12 cellular contexts compared by ENCODE assay signal in the genomic region with DNA sequence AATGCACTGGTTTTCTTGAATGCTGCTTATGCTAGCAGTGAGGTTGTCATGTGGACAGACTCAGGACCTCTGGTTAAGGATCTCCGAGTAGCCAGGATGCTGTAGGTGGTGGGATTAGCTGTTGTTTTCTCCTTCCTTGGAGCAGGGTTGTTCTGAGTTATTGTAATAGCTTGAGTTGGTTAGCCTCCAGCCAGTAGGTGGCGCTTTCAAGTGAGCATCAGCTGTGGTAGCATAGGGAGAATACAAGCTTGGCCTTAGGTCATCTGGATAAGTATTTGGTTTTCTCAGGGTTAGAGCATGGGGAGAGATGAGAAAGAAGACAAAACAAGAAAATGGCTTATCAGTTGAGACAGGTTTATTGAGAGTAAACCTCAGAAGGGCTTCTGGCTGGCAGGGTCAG.
A peak's percentile ranks its signal among the peaks of the same experiment; 100 is the strongest.
DNase-seq lines count a peak whose midpoint lies in the region; ATAC-seq and TF ChIP-seq lines count a peak whose summit lies in the region.
"Had no signal": no experiment of that assay in that cellular context is flagged by ENCODE, and none has a peak within 500 bp of the region (broad histone marks: within the 10 kb centered on the region; RNA-seq: fewer than 3 reads in every experiment).

No MANE protein-coding gene starts in this region.

- peak; percentile 81 for TF ChIP-seq CTCF in DOHH2 (IDR thresholded peaks at IDR 0.05; ENCODE audit: low read depth, low read length, poor library complexity, severe bottlenecking)
- peak; percentile 19; the same call in 1 of the 2 replicates for TF ChIP-seq CTCF in GM12874 (IDR thresholded peaks at IDR 0.05; ENCODE audit: insufficient read depth, low read depth, low read length)
- peak; percentile 20 for TF ChIP-seq CTCF in astrocyte of the spinal cord (IDR thresholded peaks at IDR 0.05; ENCODE audit: low read depth, low read length)
- no peak for TF ChIP-seq CTCF in RWPE1 (conservative IDR thresholded peaks at IDR 0.05; ENCODE audit: low read depth)

- H3K4me3 ChIP-seq in DOHH2 (ENCODE audit: low read length) = no peak overlapping the region
- no peak overlapping the region for H3K4me3 ChIP-seq in astrocyte of the spinal cord (ENCODE audit: low read depth, low read length)
- H3K4me3 ChIP-seq: ascending aorta, SK-N-MC had no signal

- H4K20me1 ChIP-seq in DOHH2 (ENCODE audit: control insufficient read depth, insufficient read depth, low read depth, low read length) = no peaks in the 10 kb centered on the region

- in situ Hi-C loops in astrocyte of the spinal cord (cut with HindIII; ENCODE audit: low sequenced_read_pairs) = no loop called here

- ATAC-seq in GM19467 (IDR thresholded peaks at IDR 0.05; ENCODE audit: unreplicated experiment) = no peak
- ATAC-seq: naive thymus-derived CD4-positive, alpha-beta T cell had no signal

- H3K27me3 ChIP-seq in DOHH2 (ENCODE audit: control insufficient read depth, low read length) = no peaks in the 10 kb centered on the region
- H3K27me3 ChIP-seq: ascending aorta had no signal

- POLR2A ChIA-PET in RWPE1 (lab: Yijun Ruan, JAX; ENCODE audit: low non-redundant PET) = no interaction called here

- H3K9me2 ChIP-seq in DOHH2 (replicated peaks; ENCODE audit: control insufficient read depth, low read length) = no peaks in the 10 kb centered on the region

- no peak overlapping the region for H3K4me2 ChIP-seq in DOHH2 (ENCODE audit: low read length)

- H3K9me3 ChIP-seq in DOHH2 (ENCODE audit: control insufficient read depth, insufficient read depth, low read length) = no peaks in the 10 kb centered on the region
- H3K9me3 ChIP-seq: ascending aorta had no signal

- no peaks in the 10 kb centered on the region for H3K36me3 ChIP-seq in DOHH2 (ENCODE audit: control insufficient read depth, low read length)
- H3K36me3 ChIP-seq: ascending aorta had no signal

- H3K4me1 ChIP-seq in DOHH2 (ENCODE audit: control insufficient read depth, low read length) = no peaks in the 10 kb centered on the region
- H3K4me1 ChIP-seq: ascending aorta had no signal

- peak; percentile 15 for DNase-seq in HT1080 (ENCODE audit: low read depth)
- DNase-seq in astrocyte of the spinal cord (ENCODE audit: low read depth, low spot score) = no peak
- DNase-seq in RWPE1 (ENCODE audit: low spot score) = no peak
- DNase-seq in NCI-H345 treated with DMSO at 0.1 percent for 48 hours (lab: John Stamatoyannopoulos, UW; ENCODE audit: unreplicated experiment) = no peak
- DNase-seq in A172 (ENCODE audit: low spot score) = no peak
- DNase-seq: activated CD8-positive, alpha-beta memory T cell treated with anti-CD3 and anti-CD28 coated beads for 24 hours; naive thymus-derived CD4-positive, alpha-beta T cell had no signal

- H3K27ac ChIP-seq in DOHH2 (ENCODE audit: low read depth, low read length) (no peak overlapping the region), RWPE1 (no peak overlapping the region)
- H3K27ac ChIP-seq: ascending aorta, SK-N-MC had no signal

- no peaks in the 10 kb centered on the region for H3F3A ChIP-seq in DOHH2 (ENCODE audit: control insufficient read depth, insufficient read depth)

- CTCF ChIA-PET in RWPE1 (lab: Yijun Ruan, JAX) = interaction anchor here (0.6 kb wide), 1 partner anchor 1179 kb away, joined by 4 read pairs; no protein-coding TSS in a partner anchor

- H3K79me2 ChIP-seq in DOHH2 (ENCODE audit: control insufficient read depth, low read length) = no peaks in the 10 kb centered on the region
